In genomic region chr17:17730250-17730935, GRCh38 we compare ENCODE assay signal across 14 cellular contexts. TPM values are rescaled to one million over a fixed set of nuclear protein-coding genes. Genes with fewer than 3 reads are reported as not detected.
DNase-seq lines count a peak whose midpoint lies in the region; ATAC-seq lines count a peak whose summit lies in the region.
"Had no signal": no experiment of that assay in that cellular context is flagged by ENCODE, and none has a peak within 500 bp of the region (broad histone marks: within the 10 kb centered on the region; RNA-seq: fewer than 3 reads in every experiment).

No MANE protein-coding gene starts in this region.

- peaks cover 32 to 50% (median 37%) of the 10 kb centered on the region in 4 donors for H3K4me1 Mint-ChIP-seq in naive thymus-derived CD8-positive, alpha-beta T cell

- H3K4me3 ChIP-seq in Karpas-422 (ENCODE audit: low read length) (peak overlapping the region; percentile 49; the same call in 1 of the 2 replicates), endocrine pancreas (ENCODE audit: control insufficient read depth, insufficient read depth, low read length) (no peak overlapping the region), SJCRH30 (no peak overlapping the region)

- H3K9me3 ChIP-seq in Karpas-422 (ENCODE audit: low read length) = no peaks in the 10 kb centered on the region
- no peaks in the 10 kb centered on the region for H3K9me3 ChIP-seq in endocrine pancreas (ENCODE audit: control insufficient read depth, low read length)
- no peaks in the 10 kb centered on the region for H3K9me3 ChIP-seq in SJCRH30 (replicated peaks)

- H3K4me2 ChIP-seq in Karpas-422 (ENCODE audit: low read depth, low read length, poor library complexity, severe bottlenecking) = peak overlapping the region; percentile 64

- H3K79me2 ChIP-seq in Karpas-422 (ENCODE audit: low read length) = peaks cover 93% of the 10 kb centered on the region

- no peak overlapping the region for H3K4me3 Mint-ChIP-seq in naive thymus-derived CD8-positive, alpha-beta T cell
- H3K4me3 Mint-ChIP-seq: activated naive CD4-positive, alpha-beta T cell treated with anti-CD3 and anti-CD28 coated beads, Interleukin-2, amount 50 U/mL, for 24 hours; CD4-positive, CD25-positive, alpha-beta regulatory T cell had no signal

- H4K20me1 ChIP-seq in Karpas-422 (ENCODE audit: insufficient read depth, low read depth, low read length) = peaks cover 5% of the 10 kb centered on the region; the same call in 1 of the 2 replicates

- H3K4me1 ChIP-seq in Karpas-422 (ENCODE audit: low read length) (peaks cover 89% of the 10 kb centered on the region), endocrine pancreas (ENCODE audit: control insufficient read depth, insufficient read depth, low read length) (peaks cover 8% of the 10 kb centered on the region), SJCRH30 (no peaks in the 10 kb centered on the region)

- POLR2A ChIA-PET in naive thymus-derived CD8-positive, alpha-beta T cell (lab: Charles Lee) = interaction anchor here (0.9 kb wide), 1 partner anchor 27 kb away, joined by 3 read pairs; no protein-coding TSS in a partner anchor

- H3K27me3 ChIP-seq in Karpas-422 (ENCODE audit: low read length) = no peaks in the 10 kb centered on the region
- H3K27me3 ChIP-seq in endocrine pancreas (ENCODE audit: control insufficient read depth, insufficient read depth, low read length) = no peaks in the 10 kb centered on the region
- H3K27me3 ChIP-seq in layer of hippocampus (ENCODE audit: control insufficient read depth, insufficient read depth, low read length) = no peaks in the 10 kb centered on the region
- no peaks in the 10 kb centered on the region for H3K27me3 ChIP-seq in SJCRH30

- peak overlapping the region; percentile 64 for H3K9ac ChIP-seq in Karpas-422 (ENCODE audit: low read length)
- H3K9ac ChIP-seq in endocrine pancreas (ENCODE audit: control insufficient read depth, insufficient read depth, low read length) = peak overlapping the region; percentile 19

- no peaks in the 10 kb centered on the region for H3K27me3 Mint-ChIP-seq in naive thymus-derived CD8-positive, alpha-beta T cell
- H3K27me3 Mint-ChIP-seq: activated naive CD4-positive, alpha-beta T cell treated with anti-CD3 and anti-CD28 coated beads, Interleukin-2, amount 50 U/mL, for 24 hours; CD4-positive, CD25-positive, alpha-beta regulatory T cell had no signal

- H3K9me3 Mint-ChIP-seq in naive thymus-derived CD8-positive, alpha-beta T cell = no peaks in the 10 kb centered on the region
- H3K9me3 Mint-ChIP-seq: activated naive CD4-positive, alpha-beta T cell treated with anti-CD3 and anti-CD28 coated beads, Interleukin-2, amount 50 U/mL, for 24 hours; CD4-positive, CD25-positive, alpha-beta regulatory T cell had no signal

- ATAC-seq in naive thymus-derived CD8-positive, alpha-beta T cell = no peak
- no peak for ATAC-seq in HG03469 (IDR thresholded peaks at IDR 0.05; ENCODE audit: unreplicated experiment)

- no peak overlapping the region for H2AFZ ChIP-seq in Karpas-422 (ENCODE audit: low read length)

- H3K27ac Mint-ChIP-seq in naive thymus-derived CD8-positive, alpha-beta T cell = peak overlapping the region in 3 of 10 donors; percentile 41 to 72 (median 53)
- H3K27ac Mint-ChIP-seq: CD4-positive, CD25-positive, alpha-beta regulatory T cell had no signal

- H3K27ac ChIP-seq in Karpas-422 (ENCODE audit: low read length) = peak overlapping the region; percentile 90
- peak overlapping the region; percentile 21 for H3K27ac ChIP-seq in layer of hippocampus (ENCODE audit: low read depth, low read length)
- H3K27ac ChIP-seq in substantia nigra (ENCODE audit: low read depth, low read length, poor library complexity, severe bottlenecking) = peak overlapping the region; percentile 75
- no peak overlapping the region for H3K27ac ChIP-seq in SJCRH30

- peaks cover 0 to 7% (median 0%) of the 10 kb centered on the region in 3 donors for H3K36me3 Mint-ChIP-seq in naive thymus-derived CD8-positive, alpha-beta T cell
- H3K36me3 Mint-ChIP-seq: activated naive CD4-positive, alpha-beta T cell treated with anti-CD3 and anti-CD28 coated beads, Interleukin-2, amount 50 U/mL, for 24 hours had no signal

- H3K36me3 ChIP-seq in Karpas-422 (ENCODE audit: insufficient read depth, low read length) (no peaks in the 10 kb centered on the region), endocrine pancreas (ENCODE audit: control insufficient read depth, insufficient read depth, low read length) (no peaks in the 10 kb centered on the region), SJCRH30 (peaks cover 5% of the 10 kb centered on the region; the same call in 1 of the 2 replicates)

- H3K9me2 ChIP-seq in Karpas-422 (replicated peaks; ENCODE audit: insufficient read depth, low read length) = no peaks in the 10 kb centered on the region

- peak; percentile 83 for DNase-seq in Karpas-422
- DNase-seq in substantia nigra (lab: John Stamatoyannopoulos, UW) = no peak
- no peak for DNase-seq in naive thymus-derived CD8-positive, alpha-beta T cell
- no peak for DNase-seq in SJCRH30
- DNase-seq in SW480 (ENCODE audit: low spot score) = no peak
- DNase-seq: DMS153, GDM1, KG1, MV-4-11 had no signal

RNA-seq across cellular contexts. Expression of gene RAI1, which starts 49.1 kb away (rescaled TPM):
- total RNA-seq in Karpas-422 (2014; rRNA removed; shearing (Covaris generic); ENCODE audit: low replicate concordance) = 18.2 and 35.1 TPM in 2 replicates
- 10 to 100 TPM; 33.8 to 35.2 TPM for total RNA-seq in naive thymus-derived CD8-positive, alpha-beta T cell
- polyA plus RNA-seq in naive thymus-derived CD8-positive, alpha-beta T cell = 1 to 10 TPM; 1.5 to 4.0 (median 2.3) TPM
- 63.6 and 72.2 TPM in 2 replicates for total RNA-seq in SJCRH30 (2014; rRNA removed; shearing (Covaris generic))
